ENCODE assay signal across 8 cellular contexts in genomic region chr11:68463714-68464113, GRCh38. TPM values are rescaled to one million over a fixed set of nuclear protein-coding genes. Genes with fewer than 3 reads are reported as not detected.
DNase-seq lines count a peak whose midpoint lies in the region; ATAC-seq, FAIRE-seq and TF ChIP-seq lines count a peak whose summit lies in the region.

No MANE protein-coding gene starts in this region.

- peaks cover 72% of the 10 kb centered on the region for H3K79me2 ChIP-seq in HepG2 (ENCODE audit: insufficient read depth, low read length)

- no peaks in the 10 kb centered on the region for H3K27me3 Mint-ChIP-seq in activated T-cell treated with anti-CD3 and anti-CD28 coated beads, Interleukin-2, amount 50 U/mL, for 24 hours
- no peaks in the 10 kb centered on the region for H3K27me3 Mint-ChIP-seq in activated CD8-positive, alpha-beta T cell treated with anti-CD3 and anti-CD28 coated beads for 36 hours

- in situ Hi-C loops in HepG2 (cut with HindIII; ENCODE audit: extremely low pct_ligation_motif_present, low pct_unique_long_range_greater_than_20kb), result no loop called here

- WGBS in HepG2 (ENCODE audit: low lambda C conversion rate), result 93% methylated on average over 1 of the region's 1 CpG
- WGBS in prostate gland, result 82% methylated on average over 1 of the region's 1 CpG

- TSS peak; percentile 6 for BruUV-seq in HepG2 (replicated peaks; lab: Mats Ljungman, UMichigan)

- no peak for FAIRE-seq in HepG2 (lab: Jason Lieb, UNC)

- H3K4me3 ChIP-seq in HepG2 (replicated peaks in 1 of 3; ENCODE audit: insufficient read depth in 1 of 3, low read depth in 2 of 3, low read length in 3 of 3), result no peak overlapping the region; a peak in 1 of 6 replicates
- no peak overlapping the region for H3K4me3 ChIP-seq in subcutaneous abdominal adipose tissue (ENCODE audit: low read depth in 1 of 5, low read length in 5 of 5)
- no peak overlapping the region for H3K4me3 ChIP-seq in prostate gland

- no peak for TF ChIP-seq CTCF in activated CD8-positive, alpha-beta T cell treated with anti-CD3 and anti-CD28 coated beads for 36 hours (IDR thresholded peaks at IDR 0.05)
- TF ChIP-seq CTCF in HepG2 (CRISPR knock-in tag; IDR thresholded peaks at IDR 0.05), result no peak
- TF ChIP-seq CTCF in prostate gland (IDR thresholded peaks at IDR 0.05), result no peak

- TF ChIP-seq EP300 in HepG2 (IDR thresholded peaks at IDR 0.05; ENCODE audit: low read depth in 2 of 2, low read length in 2 of 2), result no peak
- no peak for TF ChIP-seq EP300 in HepG2 (CRISPR knock-in tag; IDR thresholded peaks at IDR 0.05; ENCODE audit: borderline replicate concordance)

- H3K4me1 ChIP-seq in HepG2 (ENCODE audit: insufficient read depth, low read length) (peaks cover 71% of the 10 kb centered on the region), subcutaneous abdominal adipose tissue (ENCODE audit: control insufficient read depth in 5 of 5, insufficient read depth in 5 of 5, low read length in 5 of 5) (peaks cover 18 to 65% (median 62%) of the 10 kb centered on the region in 5 donors), prostate gland (replicated peaks) (peaks cover 6% of the 10 kb centered on the region)

- no peak overlapping the region for H3K9ac ChIP-seq in HepG2 (ENCODE audit: insufficient read depth, low read depth, low read length)
- peak overlapping the region in 1 of 5 donors; percentile 35 for H3K9ac ChIP-seq in subcutaneous abdominal adipose tissue (ENCODE audit: low read length in 5 of 5)

- peak overlapping the region; percentile 92 for H3K4me3 Mint-ChIP-seq in activated T-cell treated with anti-CD3 and anti-CD28 coated beads, Interleukin-2, amount 50 U/mL, for 24 hours
- peak overlapping the region; percentile 85 for H3K4me3 Mint-ChIP-seq in activated CD8-positive, alpha-beta T cell treated with anti-CD3 and anti-CD28 coated beads for 36 hours

- H3K36me3 ChIP-seq in HepG2 (replicated peaks in 1 of 2; ENCODE audit: control insufficient read depth in 1 of 2, insufficient read depth in 2 of 2, low read length in 2 of 2), result no peaks in the 10 kb centered on the region; a peak in 1 of 5 replicates
- no peaks in the 10 kb centered on the region for H3K36me3 ChIP-seq in subcutaneous abdominal adipose tissue (ENCODE audit: control insufficient read depth in 5 of 5, insufficient read depth in 5 of 5, low read length in 5 of 5)
- no peaks in the 10 kb centered on the region for H3K36me3 ChIP-seq in prostate gland

- peaks cover 57% of the 10 kb centered on the region for H3K36me3 Mint-ChIP-seq in activated T-cell treated with anti-CD3 and anti-CD28 coated beads, Interleukin-2, amount 50 U/mL, for 24 hours (ENCODE audit: low read depth)
- H3K36me3 Mint-ChIP-seq in activated CD8-positive, alpha-beta T cell treated with anti-CD3 and anti-CD28 coated beads for 36 hours (ENCODE audit: low read depth), result peaks cover 34% of the 10 kb centered on the region

- no peak for ATAC-seq in activated CD8-positive, alpha-beta T cell treated with anti-CD3 and anti-CD28 coated beads for 36 hours
- no peak for ATAC-seq in HepG2

- CTCF ChIA-PET in activated CD8-positive, alpha-beta T cell treated with anti-CD3 and anti-CD28 coated beads for 36 hours (lab: Charles Lee), result no interaction called here
- CTCF ChIA-PET in HepG2 (lab: Yijun Ruan, JAX; ENCODE audit: low intra/inter-chr PET ratio, low total read pairs), result interaction anchor here (0.6 kb wide), 1 partner anchor 499 kb away, joined by 3 read pairs; no protein-coding TSS in a partner anchor

- H3K27ac ChIP-seq in HepG2 (ENCODE audit: extremely low read length, insufficient read depth, low read length), result no peak overlapping the region
- peak overlapping the region; percentile 30 for H3K27ac ChIP-seq in subcutaneous abdominal adipose tissue (ENCODE audit: low read depth, low read length)
- no peak overlapping the region for H3K27ac ChIP-seq in prostate gland

- H3K27me3 ChIP-seq in HepG2 (ENCODE audit: control insufficient read depth in 1 of 2, insufficient read depth in 2 of 2, low read length in 2 of 2), result no peaks in the 10 kb centered on the region; a peak in 1 of 5 replicates
- no peaks in the 10 kb centered on the region for H3K27me3 ChIP-seq in subcutaneous abdominal adipose tissue (ENCODE audit: control insufficient read depth in 5 of 5, insufficient read depth in 4 of 5, low read length in 5 of 5)
- no peaks in the 10 kb centered on the region for H3K27me3 ChIP-seq in prostate gland (replicated peaks; ENCODE audit: insufficient read depth)

- H4K20me1 ChIP-seq in HepG2 (ENCODE audit: insufficient read depth, low read length), result peaks cover 67% of the 10 kb centered on the region

- POLR2A ChIA-PET in activated CD8-positive, alpha-beta T cell treated with anti-CD3 and anti-CD28 coated beads for 36 hours (lab: Charles Lee), result interaction anchor here (1.5 kb wide), 2 partner anchors 14 to 166 kb away, joined by 3 read pairs; no protein-coding TSS in a partner anchor
- POLR2A ChIA-PET in HepG2 (lab: Yijun Ruan, JAX), result no interaction called here

- no peak for TF ChIP-seq RAD21 in HepG2 (CRISPR knock-in tag; IDR thresholded peaks at IDR 0.05)

- H3K9me3 ChIP-seq in HepG2 (ENCODE audit: low read length), result no peaks in the 10 kb centered on the region
- no peaks in the 10 kb centered on the region for H3K9me3 ChIP-seq in subcutaneous abdominal adipose tissue (ENCODE audit: control insufficient read depth in 5 of 5, low read length in 5 of 5)
- H3K9me3 ChIP-seq in prostate gland, result no peaks in the 10 kb centered on the region

- H3K4me2 ChIP-seq in HepG2 (ENCODE audit: low read depth, low read length), result 0 out of 2 replicates have a peak overlapping the region, but pooled peaks have one; percentile 41

- H3K9me3 Mint-ChIP-seq in activated T-cell treated with anti-CD3 and anti-CD28 coated beads, Interleukin-2, amount 50 U/mL, for 24 hours, result no peaks in the 10 kb centered on the region
- no peaks in the 10 kb centered on the region for H3K9me3 Mint-ChIP-seq in activated CD8-positive, alpha-beta T cell treated with anti-CD3 and anti-CD28 coated beads for 36 hours

- no peak for DNase-seq in activated T-cell treated with anti-CD3 and anti-CD28 coated beads, Interleukin-2, amount 50 U/mL, for 24 hours
- DNase-seq in activated T-cell treated with anti-CD3 and anti-CD28 coated beads for 4 hours (no peak), HepG2 (ENCODE audit: low spot score) (no peak), KG1 (lab: John Stamatoyannopoulos, UW) (no peak), prostate gland (ENCODE audit: low spot score) (no peak), cortex of kidney (lab: John Stamatoyannopoulos, UW) (no peak)
- DNase-seq in activated CD8-positive, alpha-beta T cell treated with anti-CD3 and anti-CD28 coated beads for 36 hours, result no peak

- peak overlapping the region; percentile 5 for H3K27ac Mint-ChIP-seq in activated T-cell treated with anti-CD3 and anti-CD28 coated beads, Interleukin-2, amount 50 U/mL, for 24 hours
- peak overlapping the region; percentile 50 for H3K27ac Mint-ChIP-seq in activated CD8-positive, alpha-beta T cell treated with anti-CD3 and anti-CD28 coated beads for 36 hours

- H3K4me1 Mint-ChIP-seq in activated T-cell treated with anti-CD3 and anti-CD28 coated beads, Interleukin-2, amount 50 U/mL, for 24 hours (ENCODE audit: low read depth), result peaks cover 67% of the 10 kb centered on the region
- peaks cover 53% of the 10 kb centered on the region for H3K4me1 Mint-ChIP-seq in activated CD8-positive, alpha-beta T cell treated with anti-CD3 and anti-CD28 coated beads for 36 hours (ENCODE audit: low read depth)

- TF ChIP-seq POLR2A in HepG2 (IDR thresholded peaks at IDR 0.05; ENCODE audit: insufficient read depth in 1 of 2, low read depth in 2 of 2, low read length in 2 of 2), result no peak
- TF ChIP-seq POLR2A in prostate gland (IDR thresholded peaks at IDR 0.05), result no peak

- H2AFZ ChIP-seq in HepG2 (ENCODE audit: low read length), result no peak overlapping the region

- intact Hi-C loops in activated CD8-positive, alpha-beta T cell treated with anti-CD3 and anti-CD28 coated beads for 36 hours (cut with micrococcal nuclease), result no loop called here
- intact Hi-C loops in HepG2 (cut with micrococcal nuclease; ENCODE audit: unreplicated experiment), result no loop called here
- intact Hi-C loops in prostate gland (cut with DNase I), result no loop called here

TF ChIP-seq in HepG2, 621 proteins besides CTCF, POLR2A, EP300 and RAD21 (continues in another document):
- no peak for TF ChIP-seq ZNF703 (CRISPR knock-in tag; IDR thresholded peaks at IDR 0.05; ENCODE audit: borderline replicate concordance)

RNA-seq across cellular contexts. Expression of gene PPP6R3, which starts 3.2 kb away (rescaled TPM):
- total RNA-seq in activated CD8-positive, alpha-beta T cell treated with anti-CD3 and anti-CD28 coated beads for 36 hours, result 100 to 1,000 TPM in 1 of 2 experiments, 10 to 100 TPM in 1; 95.4 to 103 TPM
- total RNA-seq in HepG2 (2016; rRNA removed; fragmentation: Illumina TruSeq; extraction: Trizol) (83.4 and 116 TPM in 2 replicates), prostate gland (100 to 1,000 TPM; 118 to 146 TPM)
- 49.8 and 56.0 TPM in 2 replicates for total RNA-seq in HepG2 (2016; cell fraction: cytosol; rRNA removed; fragmentation: Illumina TruSeq; extraction: Trizol; ENCODE audit: low read depth)
- 85.1 and 111 TPM in 2 replicates for total RNA-seq in HepG2 (2016; cell fraction: insoluble cytoplasmic fraction; rRNA removed; fragmentation: Illumina TruSeq; extraction: Trizol)
- total RNA-seq in HepG2 (2016; cell fraction: membrane; rRNA removed; fragmentation: Illumina TruSeq; extraction: Trizol), result 37.5 and 46.3 TPM in 2 replicates
- total RNA-seq in HepG2 (2016; cell fraction: nucleus; rRNA removed; fragmentation: Illumina TruSeq; extraction: Trizol), result 111 and 115 TPM in 2 replicates
- 30.9 and 41.2 TPM in 2 replicates for polyA plus RNA-seq in HepG2 (2011; rRNA removed)
- polyA plus RNA-seq in HepG2 (2011; cell fraction: cytosol; rRNA removed), result 18.1 and 20.9 TPM in 2 replicates
- polyA plus RNA-seq in HepG2 (2011; cell fraction: nucleus; rRNA removed), result 63.6 and 74.5 TPM in 2 replicates
- 32.1 and 33.2 TPM in 2 replicates for polyA plus RNA-seq in HepG2 (2012)
- polyA plus RNA-seq in HepG2 (2016; cell fraction: cytosol; fragmentation: Illumina TruSeq; extraction: Trizol; ENCODE audit: low read depth), result 1.3 and 1.9 TPM in 2 replicates
- 58.4 and 61.6 TPM in 2 replicates for polyA plus RNA-seq in HepG2 (2016; cell fraction: insoluble cytoplasmic fraction; fragmentation: Illumina TruSeq; extraction: Trizol; ENCODE audit: low read depth)
- 5.5 and 6.1 TPM in 2 replicates for polyA plus RNA-seq in HepG2 (2016; cell fraction: membrane; fragmentation: Illumina TruSeq; extraction: Trizol; ENCODE audit: low read depth)
- polyA plus RNA-seq in HepG2 (2016; cell fraction: nucleus; fragmentation: Illumina TruSeq; extraction: Trizol; ENCODE audit: insufficient read depth, low read depth), result 79.2 and 84.2 TPM in 2 replicates
- 80.8 and 126 TPM in 2 replicates for polyA minus RNA-seq in HepG2 (2011; rRNA and poly(A)+ RNA removed; ENCODE audit: low replicate concordance)
- 50.9 and 56.9 TPM in 2 replicates for polyA minus RNA-seq in HepG2 (2011; cell fraction: cytosol; rRNA and poly(A)+ RNA removed)
- 188 and 194 TPM in 2 replicates for polyA minus RNA-seq in HepG2 (2011; cell fraction: nucleus; rRNA and poly(A)+ RNA removed)
